18 cellular contexts compared by ENCODE assay signal in the genomic region with DNA sequence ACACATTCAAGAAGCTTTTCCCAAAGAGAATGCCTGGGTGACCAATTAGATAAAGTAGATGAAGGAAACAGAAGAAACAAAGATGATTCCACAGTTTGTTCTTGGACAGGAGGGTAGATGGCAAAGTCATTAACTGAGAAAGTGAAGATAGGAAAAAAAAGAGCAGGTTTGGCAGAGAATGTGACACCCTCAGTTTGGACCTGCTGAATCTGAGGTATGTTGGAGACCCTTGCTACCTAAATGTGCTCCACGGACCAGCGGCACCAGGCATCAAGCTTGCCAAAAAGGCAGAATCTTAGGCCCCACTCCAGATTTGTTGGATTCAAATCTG. TPM values are rescaled to one million over a fixed set of nuclear protein-coding genes. Genes with fewer than 3 reads are reported as not detected.
DNase-seq lines count a peak whose midpoint lies in the region; ATAC-seq and TF ChIP-seq lines count a peak whose summit lies in the region.
"Had no signal": no experiment of that assay in that cellular context is flagged by ENCODE, and none has a peak within 500 bp of the region (broad histone marks: within the 10 kb centered on the region; RNA-seq: fewer than 3 reads in every experiment).

No MANE protein-coding gene starts in this region.

- H3K9me3 Mint-ChIP-seq in activated CD4-positive, alpha-beta T cell treated with anti-CD3 and anti-CD28 coated beads, Interleukin-2, amount 10 ng/mL, durations not matched to agents 7 days and 5 days, result no peaks in the 10 kb centered on the region
- H3K9me3 Mint-ChIP-seq: activated CD8-positive, alpha-beta T cell treated with anti-CD3 and anti-CD28 coated beads for 36 hours; CD4-positive, alpha-beta T cell; nephron progenitor cell had no signal

- peaks cover 2% of the 10 kb centered on the region for H3K36me3 Mint-ChIP-seq in activated CD4-positive, alpha-beta T cell treated with anti-CD3 and anti-CD28 coated beads, Interleukin-2, amount 10 ng/mL, durations not matched to agents 7 days and 5 days (ENCODE audit: low read depth)

- H3K27me3 ChIP-seq in osteoblast (ENCODE audit: insufficient read depth, low read length) (no peaks in the 10 kb centered on the region), upper lobe of right lung (no peaks in the 10 kb centered on the region), Karpas-422 (ENCODE audit: low read length) (0 out of 2 replicates have a peak, but pooled peaks cover 3% of the 10 kb centered on the region)
- H3K27me3 ChIP-seq: sigmoid colon, transverse colon had no signal

- H3K27ac Mint-ChIP-seq in activated CD4-positive, alpha-beta T cell treated with anti-CD3 and anti-CD28 coated beads, Interleukin-2, amount 10 ng/mL, durations not matched to agents 7 days and 5 days, result no peak overlapping the region
- H3K27ac Mint-ChIP-seq: activated CD8-positive, alpha-beta T cell treated with anti-CD3 and anti-CD28 coated beads for 36 hours; CD4-positive, alpha-beta T cell; nephron progenitor cell had no signal

- H3K36me3 ChIP-seq in osteoblast (ENCODE audit: insufficient read depth, low read length), result no peaks in the 10 kb centered on the region
- no peaks in the 10 kb centered on the region for H3K36me3 ChIP-seq in upper lobe of right lung
- H3K36me3 ChIP-seq in Karpas-422 (ENCODE audit: insufficient read depth, low read length), result no peaks in the 10 kb centered on the region
- H3K36me3 ChIP-seq: sigmoid colon, transverse colon had no signal

- H2AFZ ChIP-seq in osteoblast (ENCODE audit: low read length) (no peak overlapping the region), Karpas-422 (ENCODE audit: low read length) (no peak overlapping the region)

- CTCF ChIA-PET in activated CD4-positive, alpha-beta T cell treated with anti-CD3 and anti-CD28 coated beads, Interleukin-2, amount 10 ng/mL, durations not matched to agents 7 days and 5 days (lab: Charles Lee), result interaction anchor here (1.2 kb wide), 1 partner anchor 67 kb away, joined by 3 read pairs; no protein-coding TSS in a partner anchor

- H3K4me2 ChIP-seq in osteoblast (ENCODE audit: insufficient read depth, low read length) (peak overlapping the region; percentile 8), Karpas-422 (ENCODE audit: low read depth, low read length, poor library complexity, severe bottlenecking) (no peak overlapping the region)

- H3K4me3 Mint-ChIP-seq in activated CD4-positive, alpha-beta T cell treated with anti-CD3 and anti-CD28 coated beads, Interleukin-2, amount 10 ng/mL, durations not matched to agents 7 days and 5 days, result no peak overlapping the region
- H3K4me3 Mint-ChIP-seq: activated CD8-positive, alpha-beta T cell treated with anti-CD3 and anti-CD28 coated beads for 36 hours; CD4-positive, alpha-beta T cell; nephron progenitor cell had no signal

- H3K79me2 ChIP-seq in osteoblast (ENCODE audit: insufficient read depth, low read length) (peaks cover 93% of the 10 kb centered on the region), Karpas-422 (ENCODE audit: low read length) (no peaks in the 10 kb centered on the region)

- intact Hi-C loops in Right ventricle myocardium inferior (cut with DNase I), result no loop called here
- intact Hi-C loops in left cardiac atrium (cut with DNase I), result loop anchor here in 1 of 2 donors (5.0 kb wide), 1 partner anchor 52 kb away; the partner anchor contains the start of gene ARHGAP18
- intact Hi-C loops in upper lobe of right lung (cut with DNase I), result no loop called here

- POLR2A ChIA-PET in activated CD4-positive, alpha-beta T cell treated with anti-CD3 and anti-CD28 coated beads, Interleukin-2, amount 10 ng/mL, durations not matched to agents 7 days and 5 days (lab: Charles Lee), result no interaction called here

- peaks cover 17% of the 10 kb centered on the region for H3K4me1 Mint-ChIP-seq in activated CD4-positive, alpha-beta T cell treated with anti-CD3 and anti-CD28 coated beads, Interleukin-2, amount 10 ng/mL, durations not matched to agents 7 days and 5 days

- H3K4me3 ChIP-seq in fibroblast of pulmonary artery (replicated peaks; ENCODE audit: low read depth, low read length) (peak overlapping the region; percentile 47), osteoblast (ENCODE audit: insufficient read depth, low read length) (no peak overlapping the region), upper lobe of right lung (peak overlapping the region; percentile 8), Karpas-422 (ENCODE audit: low read length) (no peak overlapping the region)
- H3K4me3 ChIP-seq: sigmoid colon, transverse colon had no signal

- H3K27ac ChIP-seq in osteoblast (ENCODE audit: low read depth, low read length) (no peak overlapping the region), upper lobe of right lung (no peak overlapping the region), Karpas-422 (ENCODE audit: low read length) (no peak overlapping the region)

- no peak for TF ChIP-seq CTCF in fibroblast of pulmonary artery (IDR thresholded peaks at IDR 0.05; ENCODE audit: low read length, missing control alignments)
- TF ChIP-seq CTCF in osteoblast (IDR thresholded peaks at IDR 0.05; ENCODE audit: extremely low read depth, low read depth, low read length), result no peak
- TF ChIP-seq CTCF in upper lobe of right lung (IDR thresholded peaks at IDR 0.05), result no peak

- H3K9ac ChIP-seq in Karpas-422 (ENCODE audit: low read length), result no peak overlapping the region

- ATAC-seq in Right ventricle myocardium inferior (peak; percentile 3), left cardiac atrium (no peak), upper lobe of right lung (no peak)
- ATAC-seq: activated CD8-positive, alpha-beta T cell treated with anti-CD3 and anti-CD28 coated beads for 36 hours had no signal

- H3K4me1 ChIP-seq in osteoblast (ENCODE audit: insufficient read depth, low read length) (peaks cover 6% of the 10 kb centered on the region), upper lobe of right lung (no peaks in the 10 kb centered on the region), Karpas-422 (ENCODE audit: low read length) (no peaks in the 10 kb centered on the region)

- H3K9me3 ChIP-seq in osteoblast (ENCODE audit: low read depth, low read length), result no peaks in the 10 kb centered on the region
- no peaks in the 10 kb centered on the region for H3K9me3 ChIP-seq in upper lobe of right lung
- H3K9me3 ChIP-seq in Karpas-422 (ENCODE audit: low read length), result no peaks in the 10 kb centered on the region
- H3K9me3 ChIP-seq: sigmoid colon, transverse colon had no signal

- DNase-seq in Right ventricle myocardium inferior (ENCODE audit: missing footprints) (no peak), left cardiac atrium (no peak), fibroblast of pulmonary artery (ENCODE audit: low read depth) (no peak), osteoblast (ENCODE audit: insufficient read length, low spot score, missing footprints) (peak; percentile 64), upper lobe of right lung (no peak), NCI-H510A (lab: John Stamatoyannopoulos, UW) (no peak), Karpas-422 (no peak)
- DNase-seq in activated CD4-positive, alpha-beta T cell treated with anti-CD3 and anti-CD28 coated beads, Interleukin-2, amount 10 ng/mL, durations not matched to agents 7 days and 5 days, result no peak
- DNase-seq: activated CD8-positive, alpha-beta T cell treated with anti-CD3 and anti-CD28 coated beads for 36 hours; CD4-positive, alpha-beta T cell; DND-41; KBM-7; NCI-H1092; NCI-H82; nephron progenitor cell; sigmoid colon; stimulated activated CD4-positive, alpha-beta T cell treated with anti-CD3 and anti-CD28 coated beads, Interleukin-4, amount 100 ng/mL, for 24 hours; transverse colon had no signal

- H4K20me1 ChIP-seq in osteoblast (ENCODE audit: insufficient read depth, low read length) (no peaks in the 10 kb centered on the region), Karpas-422 (ENCODE audit: insufficient read depth, low read depth, low read length) (no peaks in the 10 kb centered on the region)

- H3K9me2 ChIP-seq in Karpas-422 (replicated peaks; ENCODE audit: insufficient read depth, low read length), result no peaks in the 10 kb centered on the region

- peaks cover 1% of the 10 kb centered on the region for H3K27me3 Mint-ChIP-seq in activated CD4-positive, alpha-beta T cell treated with anti-CD3 and anti-CD28 coated beads, Interleukin-2, amount 10 ng/mL, durations not matched to agents 7 days and 5 days
- H3K27me3 Mint-ChIP-seq: activated CD8-positive, alpha-beta T cell treated with anti-CD3 and anti-CD28 coated beads for 36 hours; CD4-positive, alpha-beta T cell had no signal

RNA-seq across cellular contexts. Expression of gene ARHGAP18, which starts 49.7 kb away (rescaled TPM):
- total RNA-seq in Right ventricle myocardium inferior (8.1 TPM), left cardiac atrium (10 to 100 TPM; 12.1 to 12.4 TPM), osteoblast (16.8 and 21.0 TPM in 2 replicates), upper lobe of right lung (60.8 TPM)
- 1 to 10 TPM; 7.5 to 8.1 TPM for total RNA-seq in activated CD4-positive, alpha-beta T cell treated with anti-CD3 and anti-CD28 coated beads, Interleukin-2, amount 10 ng/mL, durations not matched to agents 7 days and 5 days
- 0.65 and 1.6 TPM in 2 replicates for total RNA-seq in Karpas-422 (2014; rRNA removed; shearing (Covaris generic); ENCODE audit: low replicate concordance)

Comparison
In these comparisons a context has a peak if more than half of its experiments do, and no peak if none do; other contexts are left out.
1. H3K4me3 ChIP-seq: peak in fibroblast of pulmonary artery (single experiment) and upper lobe of right lung (single experiment); none in osteoblast (single experiment) and Karpas-422 (single experiment).